8 cellular contexts compared by ENCODE assay signal in the genomic region with DNA sequence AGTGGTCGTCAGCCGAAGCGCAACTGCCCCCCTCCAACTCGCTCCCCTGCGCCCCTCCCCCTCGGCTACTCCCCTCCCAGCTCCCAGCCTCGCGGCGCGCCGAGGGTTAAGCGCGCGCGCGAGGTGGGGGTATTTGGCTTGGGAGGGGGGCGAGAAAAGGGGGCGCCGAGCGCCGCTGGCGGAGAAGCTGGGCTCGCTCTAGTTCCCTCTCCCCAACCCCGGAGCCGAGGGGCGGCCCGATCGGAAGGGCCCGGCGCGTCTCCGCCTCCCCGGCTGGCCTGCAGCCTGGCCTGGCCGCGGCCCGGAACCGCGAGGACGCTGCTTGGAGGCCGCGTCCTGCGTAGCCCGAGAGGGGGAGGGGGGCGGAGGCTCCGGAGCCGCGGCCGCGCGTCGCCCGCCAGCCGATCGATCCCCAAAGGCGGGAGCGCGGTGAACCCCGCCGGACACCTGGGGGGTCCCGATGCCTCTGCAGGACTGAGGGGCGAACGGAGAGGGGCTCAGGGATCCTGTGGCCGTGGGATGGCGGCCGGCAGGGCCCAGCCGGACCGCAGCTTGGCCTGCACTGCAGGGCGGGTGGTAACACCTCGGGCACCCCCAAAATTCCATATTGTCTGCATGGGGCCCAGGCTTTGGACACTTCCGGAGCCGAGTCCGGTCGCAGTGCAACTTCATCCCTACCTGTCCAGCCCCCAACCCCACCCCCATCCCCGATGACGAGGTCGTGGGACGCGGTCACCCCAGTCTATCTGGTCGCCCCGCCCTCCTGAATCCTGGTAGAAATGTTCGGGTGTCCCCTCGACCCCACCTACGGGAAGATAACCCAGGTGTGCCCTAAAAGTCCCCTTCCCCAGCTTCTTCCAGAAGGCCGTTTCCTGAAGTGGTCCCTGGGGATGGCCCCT. TPM values are rescaled to one million over a fixed set of nuclear protein-coding genes. Genes with fewer than 3 reads are reported as not detected.
DNase-seq lines count a peak whose midpoint lies in the region; ATAC-seq, FAIRE-seq and TF ChIP-seq lines count a peak whose summit lies in the region.

No MANE protein-coding gene starts in this region.

- H3K36me3 Mint-ChIP-seq in T-cell (no peaks in the 10 kb centered on the region), nephron (ENCODE audit: low read depth) (no peaks in the 10 kb centered on the region)

- peak overlapping the region; percentile 53 for H3K4me3 ChIP-seq in A549
- H3K4me3 ChIP-seq in fibroblast of mammary gland (ENCODE audit: control insufficient read depth, low read depth, low read length): peak overlapping the region; percentile 36

- no peak overlapping the region for H3K27ac Mint-ChIP-seq in T-cell
- H3K27ac Mint-ChIP-seq in nephron: peak overlapping the region in 1 of 3 experiments; percentile 86

- peaks cover 10 to 42% of the 10 kb centered on the region in 2 donors for H3K27me3 Mint-ChIP-seq in T-cell
- peaks cover 67% of the 10 kb centered on the region for H3K27me3 Mint-ChIP-seq in nephron (ENCODE audit: low read depth)

- ATAC-seq in A549: peak; percentile 48 to 68
- no peak for ATAC-seq in T-cell (replicated peaks in 1 of 4)
- no peak for ATAC-seq in GM18520 (IDR thresholded peaks at IDR 0.05; ENCODE audit: unreplicated experiment)
- ATAC-seq in GM18502 (IDR thresholded peaks at IDR 0.05; ENCODE audit: poor library complexity, unreplicated experiment): no peak

- POLR2A ChIA-PET in A549 (lab: Yijun Ruan, JAX) (interaction anchor here (0.6 to 1.9 kb wide), 11 partner anchors 14 to 185 kb away, joined by 3 to 11 read pairs (median 4); no protein-coding TSS in a partner anchor), T-cell (lab: Charles Lee) (interaction anchor here in 1 of 2 donors (0.6 kb wide), 1 partner anchor 1706 kb away, joined by 4 read pairs; no protein-coding TSS in a partner anchor)

- WGBS in A549 (ENCODE audit: missing lambda C conversion rate): 0% methylated on average over 11 of the region's 84 CpGs

- peak overlapping the region; percentile 94 to 98 for H3K27ac ChIP-seq in A549

- TF ChIP-seq CTCF in A549 (IDR thresholded peaks at IDR 0.05) (no peak), GM20000 (IDR thresholded peaks at IDR 0.05; ENCODE audit: extremely low read depth, missing control alignments) (no peak), fibroblast of mammary gland (conservative IDR thresholded peaks at IDR 0.05; ENCODE audit: control insufficient read depth, insufficient read depth, low read depth, low read length) (no peak), nephron (IDR thresholded peaks at IDR 0.05; ENCODE audit: unreplicated experiment in 3 of 3) (no peak)

- TF ChIP-seq EP300 in A549 (IDR thresholded peaks at IDR 0.05): no peak

- peaks cover 14 to 36% (median 26%) of the 10 kb centered on the region in 3 donors for H3K4me1 Mint-ChIP-seq in T-cell
- peaks cover 27% of the 10 kb centered on the region for H3K4me1 Mint-ChIP-seq in nephron

- TF ChIP-seq POLR2A in A549 (IDR thresholded peaks at IDR 0.05; ENCODE audit: low read length): peak; percentile 63

- H3K4me2 ChIP-seq in A549: peak overlapping the region; percentile 97

- CTCF ChIA-PET in A549 (lab: Yijun Ruan, JAX) (interaction anchor here (0.6 to 15.4 kb wide), 33 partner anchors 8 to 174 kb away, joined by 3 to 238 read pairs (median 6); a partner anchor contains a TSS), T-cell (lab: Charles Lee) (interaction anchor here in 1 of 2 donors (0.7 kb wide), 1 partner anchor 95 kb away, joined by 3 read pairs; no protein-coding TSS in a partner anchor)

- H3K9me3 ChIP-seq in A549: no peaks in the 10 kb centered on the region

- H3K4me1 ChIP-seq in A549: peaks cover 41% of the 10 kb centered on the region

- DNase-seq in A549 (ENCODE audit: low read depth in 1 of 2, low spot score in 1 of 2) (peak; percentile 73 to 75), GM20000 (ENCODE audit: low spot score) (peak; percentile 56), T-cell (no peak), fibroblast of mammary gland (ENCODE audit: low read depth) (peak; percentile 49)
- DNase-seq in activated CD4-positive, alpha-beta T cell treated with anti-CD3 and anti-CD28 coated beads, Interleukin-2, amount 50 U/mL, for 48 hours: no peak

- TF ChIP-seq RAD21 in A549 (conservative IDR thresholded peaks at IDR 0.05 in 1 of 2, IDR thresholded peaks at IDR 0.05 in 1 of 2): no peak

- peak overlapping the region; percentile 69 to 97 (median 81) for H3K4me3 Mint-ChIP-seq in T-cell
- H3K4me3 Mint-ChIP-seq in nephron: peak overlapping the region; percentile 84 to 86 (median 86)

- no peaks in the 10 kb centered on the region for H3K9me3 Mint-ChIP-seq in T-cell
- H3K9me3 Mint-ChIP-seq in nephron: no peaks in the 10 kb centered on the region

- no peak for FAIRE-seq in A549 (lab: Jason Lieb, UNC)

TF ChIP-seq in A549, 52 proteins besides CTCF, POLR2A, EP300 and RAD21 (continues in another document):
- TF ChIP-seq EHF (CRISPR knock-in tag; IDR thresholded peaks at IDR 0.05) (0 out of 2 replicates have a peak, but pooled peaks have one; percentile 54), HOXB5 (CRISPR knock-in tag; IDR thresholded peaks at IDR 0.05) (0 out of 2 replicates have a peak, but pooled peaks have one; percentile 44), PHF8 (IDR thresholded peaks at IDR 0.05; ENCODE audit: borderline replicate concordance, low read depth) (peak; percentile 93), TP53 (CRISPR knock-in tag; IDR thresholded peaks at IDR 0.05) (no peak), ZSCAN20 (CRISPR knock-in tag; IDR thresholded peaks at IDR 0.05) (0 out of 2 replicates have a peak, but pooled peaks have one; percentile 45), SREBF2 (IDR thresholded peaks at IDR 0.05) (no peak), MAZ (IDR thresholded peaks at IDR 0.05; ENCODE audit: borderline replicate concordance, low read depth, low read length) (no peak), HEYL (CRISPR knock-in tag; IDR thresholded peaks at IDR 0.05) (no peak), CHD4 (IDR thresholded peaks at IDR 0.05; ENCODE audit: borderline replicate concordance) (no peak), JUN (IDR thresholded peaks at IDR 0.05) (peak; percentile 58 to 60; a peak in 3 of 5 replicates), NPAS2 (CRISPR knock-in tag; IDR thresholded peaks at IDR 0.05; ENCODE audit: borderline replicate concordance) (no peak), FOSL2 (IDR thresholded peaks at IDR 0.05) (no peak), FOSL2 (CRISPR knock-in tag; IDR thresholded peaks at IDR 0.05) (no peak), HDAC2 (IDR thresholded peaks at IDR 0.05) (no peak), RARB (CRISPR knock-in tag; IDR thresholded peaks at IDR 0.05) (no peak), RNF2 (IDR thresholded peaks at IDR 0.05; ENCODE audit: borderline replicate concordance, low read depth) (0 out of 2 replicates have a peak, but pooled peaks have one; percentile 46), HOXB13 (CRISPR knock-in tag; IDR thresholded peaks at IDR 0.05; ENCODE audit: low read depth) (0 out of 2 replicates have a peak, but pooled peaks have one; percentile 18), ESRRA (IDR thresholded peaks at IDR 0.05; ENCODE audit: borderline replicate concordance, low read length) (no peak)
- TF ChIP-seq, protein P1, sequence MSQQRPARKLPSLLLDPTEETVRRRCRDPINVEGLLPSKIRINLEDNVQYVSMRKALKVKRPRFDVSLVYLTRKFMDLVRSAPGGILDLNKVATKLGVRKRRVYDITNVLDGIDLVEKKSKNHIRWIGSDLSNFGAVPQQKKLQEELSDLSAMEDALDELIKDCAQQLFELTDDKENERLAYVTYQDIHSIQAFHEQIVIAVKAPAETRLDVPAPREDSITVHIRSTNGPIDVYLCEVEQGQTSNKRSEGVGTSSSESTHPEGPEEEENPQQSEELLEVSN (IDR thresholded peaks at IDR 0.05; ENCODE audit: borderline replicate concordance, low read depth): peak; percentile 84
- TF ChIP-seq, protein P2, sequence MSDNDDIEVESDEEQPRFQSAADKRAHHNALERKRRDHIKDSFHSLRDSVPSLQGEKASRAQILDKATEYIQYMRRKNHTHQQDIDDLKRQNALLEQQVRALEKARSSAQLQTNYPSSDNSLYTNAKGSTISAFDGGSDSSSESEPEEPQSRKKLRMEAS (IDR thresholded peaks at IDR 0.05): peak; percentile 86
- TF ChIP-seq, protein P3, sequence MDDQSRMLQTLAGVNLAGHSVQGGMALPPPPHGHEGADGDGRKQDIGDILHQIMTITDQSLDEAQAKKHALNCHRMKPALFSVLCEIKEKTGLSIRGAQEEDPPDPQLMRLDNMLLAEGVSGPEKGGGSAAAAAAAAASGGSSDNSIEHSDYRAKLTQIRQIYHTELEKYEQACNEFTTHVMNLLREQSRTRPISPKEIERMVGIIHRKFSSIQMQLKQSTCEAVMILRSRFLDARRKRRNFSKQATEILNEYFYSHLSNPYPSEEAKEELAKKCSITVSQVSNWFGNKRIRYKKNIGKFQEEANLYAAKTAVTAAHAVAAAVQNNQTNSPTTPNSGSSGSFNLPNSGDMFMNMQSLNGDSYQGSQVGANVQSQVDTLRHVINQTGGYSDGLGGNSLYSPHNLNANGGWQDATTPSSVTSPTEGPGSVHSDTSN (IDR thresholded peaks at IDR 0.05): 0 out of 2 replicates have a peak, but pooled peaks have one; percentile 27
- TF ChIP-seq, protein P4, sequence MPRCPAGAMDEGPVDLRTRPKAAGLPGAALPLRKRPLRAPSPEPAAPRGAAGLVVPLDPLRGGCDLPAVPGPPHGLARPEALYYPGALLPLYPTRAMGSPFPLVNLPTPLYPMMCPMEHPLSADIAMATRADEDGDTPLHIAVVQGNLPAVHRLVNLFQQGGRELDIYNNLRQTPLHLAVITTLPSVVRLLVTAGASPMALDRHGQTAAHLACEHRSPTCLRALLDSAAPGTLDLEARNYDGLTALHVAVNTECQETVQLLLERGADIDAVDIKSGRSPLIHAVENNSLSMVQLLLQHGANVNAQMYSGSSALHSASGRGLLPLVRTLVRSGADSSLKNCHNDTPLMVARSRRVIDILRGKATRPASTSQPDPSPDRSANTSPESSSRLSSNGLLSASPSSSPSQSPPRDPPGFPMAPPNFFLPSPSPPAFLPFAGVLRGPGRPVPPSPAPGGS (IDR thresholded peaks at IDR 0.05): no peak

RNA-seq across cellular contexts. Expression of a gene that starts 4.9 kb away (rescaled TPM):
- polyA plus RNA-seq in A549 (2011; rRNA removed) (21.9 and 34.1 TPM in 2 replicates), A549 (2017; fragmentation: RNase III; extraction: RNeasy Plus Mini Kit Qiagen cat#74134 plus additional on column Dnase treatment) (25.9 to 31.9 TPM (median 31.0 TPM) in 3 replicates)
- 31.9 and 46.3 TPM in 2 replicates for polyA plus RNA-seq in A549 (2012; cell fraction: cytosol; rRNA removed)
- 48.9 and 61.8 TPM in 2 replicates for polyA plus RNA-seq in A549 (2012; cell fraction: nucleus; rRNA removed)
- 20.6 and 27.0 TPM in 2 replicates for polyA minus RNA-seq in A549 (2011; rRNA and poly(A)+ RNA removed)
- total RNA-seq in T-cell: 100 to 1,000 TPM in 2 of 5 donors, 10 to 100 TPM in 3; 63.2 to 138 (median 70.2) TPM

RNA-seq across cellular contexts. Expression of a gene that starts 47.3 kb away (rescaled TPM):
- polyA plus RNA-seq in A549 (2011; rRNA removed): 1.5 and 2.8 TPM in 2 replicates
- polyA plus RNA-seq in A549 (2012; cell fraction: cytosol; rRNA removed): 3.5 and 3.8 TPM in 2 replicates
- polyA plus RNA-seq in A549 (2012; cell fraction: nucleus; rRNA removed): 4.8 and 7.2 TPM in 2 replicates
- polyA plus RNA-seq in A549 (2017; fragmentation: RNase III; extraction: RNeasy Plus Mini Kit Qiagen cat#74134 plus additional on column Dnase treatment): 11.0 to 13.1 TPM (median 11.9 TPM) in 3 replicates
- 2.5 and 2.8 TPM in 2 replicates for polyA minus RNA-seq in A549 (2011; rRNA and poly(A)+ RNA removed)
- total RNA-seq in T-cell: 1 to 10 TPM; 1.9 to 5.1 (median 3.9) TPM

Comparison
In these comparisons a context has a peak if more than half of its experiments do, and no peak if none do; other contexts are left out.
1. ATAC-seq: peak in A549 (2 of 2); none in T-cell (0 of 4), GM18520 (single experiment) and GM18502 (single experiment).
2. DNase-seq: peak in A549 (2 of 2), GM20000 (single experiment) and fibroblast of mammary gland (single experiment); none in T-cell (0 of 34) and activated CD4-positive, alpha-beta T cell treated with anti-CD3 and anti-CD28 coated beads, Interleukin-2, amount 50 U/mL, for 48 hours (0 of 2).